Comparison of ENCODE assay signal across 21 cellular contexts in genomic region chr7:110698576-110698975, GRCh38.
"Had no signal": no experiment of that assay in that cellular context is flagged by ENCODE, and none has a peak within 500 bp of the region (broad histone marks: within the 10 kb centered on the region; RNA-seq: fewer than 3 reads in every experiment).

No MANE protein-coding gene starts in this region.

- H3K9me3 ChIP-seq: MG63, SJSA1 had no signal

- DNase-seq: Karpas-422, KG1, MG63, NCI-H1092, NCI-H1105 treated with DMSO at 0.1 percent for 48 hours, NCI-H1436, NCI-H187, NCI-H2029, NCI-H2081 treated with DMSO at 0.1 percent for 48 hours, NCI-H2171, NCI-H226, NCI-H446, NCI-H510A, NCI-H524 treated with DMSO at 0.1 percent for 48 hours, NCI-H774, Right ventricle myocardium superior, RPMI8226, SIG-M5 had no signal

- H3K27ac ChIP-seq: HL-60, SJSA1, SK-N-MC had no signal

- H3K4me3 ChIP-seq: MG63, SJSA1, SK-N-MC had no signal

- H3K27me3 ChIP-seq: MG63, SJSA1 had no signal

- H3K4me1 ChIP-seq: SJSA1 had no signal

- H3K36me3 ChIP-seq: MG63, SJSA1 had no signal
